8 cellular contexts compared by ENCODE assay signal in the genomic region with DNA sequence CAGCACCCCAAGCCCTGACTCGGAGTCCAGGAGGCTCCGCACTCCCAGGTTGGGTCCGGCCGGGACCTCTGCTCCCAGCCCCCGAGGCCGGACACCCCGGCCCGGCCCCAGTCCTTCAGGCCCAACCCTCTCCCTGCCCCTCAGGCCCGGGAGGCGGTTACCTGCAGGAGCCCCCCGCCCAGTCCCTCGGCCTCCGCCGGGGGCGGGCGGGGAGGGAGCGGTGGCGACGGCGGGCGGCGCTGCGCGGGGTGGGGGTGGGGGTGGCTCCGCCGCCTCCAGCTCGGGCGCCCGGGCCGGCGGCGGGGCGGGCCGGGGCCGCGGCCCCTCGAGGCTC. TPM values are rescaled to one million over a fixed set of nuclear protein-coding genes. Genes with fewer than 3 reads are reported as not detected.
DNase-seq lines count a peak whose midpoint lies in the region; ATAC-seq and TF ChIP-seq lines count a peak whose summit lies in the region.

No MANE protein-coding gene starts in this region.

- no peak for DNase-seq in activated CD4-positive, alpha-beta T cell treated with anti-CD3 and anti-CD28 coated beads for 36 hours
- DNase-seq in activated CD4-positive, alpha-beta T cell treated with anti-CD3 and anti-CD28 coated beads for 1 hour: no peak
- peak in 1 of 3 donors; percentile 19 for DNase-seq in effector memory CD4-positive, alpha-beta T cell
- DNase-seq in aorta (peak in 1 of 2 donors; percentile 79), NOMO-1 treated with dmso at 0.1 percent for 144 hours (lab: John Stamatoyannopoulos, UW; ENCODE audit: unreplicated experiment) (no peak)

- H3K9me3 ChIP-seq in effector memory CD4-positive, alpha-beta T cell (ENCODE audit: control insufficient read depth, low read length): no peaks in the 10 kb centered on the region
- H3K9me3 ChIP-seq in mucosa of stomach (ENCODE audit: control insufficient read depth, low read length) (no peaks in the 10 kb centered on the region), aorta (ENCODE audit: control insufficient read depth, low read length) (no peaks in the 10 kb centered on the region)

- no peak overlapping the region for H3K27ac Mint-ChIP-seq in activated CD4-positive, alpha-beta T cell treated with anti-CD3 and anti-CD28 coated beads for 36 hours

- H3K27me3 Mint-ChIP-seq in activated CD4-positive, alpha-beta T cell treated with anti-CD3 and anti-CD28 coated beads for 36 hours: no peaks in the 10 kb centered on the region

- ATAC-seq in activated CD4-positive, alpha-beta T cell treated with anti-CD3 and anti-CD28 coated beads for 36 hours: peak; percentile 59
- ATAC-seq in HG02981 (IDR thresholded peaks at IDR 0.05; ENCODE audit: unreplicated experiment): peak; percentile 25
- peak; percentile 39 for ATAC-seq in SK-N-SH treated with all-trans-retinoic acid at 6 μM for 48 hours
- ATAC-seq in aorta (ENCODE audit: low FRiP score): peak; percentile 53

- H3K36me3 ChIP-seq in effector memory CD4-positive, alpha-beta T cell (ENCODE audit: control insufficient read depth, insufficient read depth, low read length): no peaks in the 10 kb centered on the region
- H3K36me3 ChIP-seq in mucosa of stomach (ENCODE audit: control insufficient read depth, insufficient read depth, low read length): no peaks in the 10 kb centered on the region
- no peaks in the 10 kb centered on the region for H3K36me3 ChIP-seq in aorta (ENCODE audit: control insufficient read depth in 1 of 2, insufficient read depth in 2 of 2, low read length in 1 of 2)

- peak overlapping the region; percentile 97 for H3K4me3 ChIP-seq in effector memory CD4-positive, alpha-beta T cell (ENCODE audit: insufficient read depth, low read depth, low read length, poor library complexity, severe bottlenecking)
- H3K4me3 ChIP-seq in mucosa of stomach (ENCODE audit: low read length) (peak overlapping the region; percentile 64), aorta (ENCODE audit: low read length in 2 of 2) (peak overlapping the region; percentile 92 to 95)

- H3K36me3 Mint-ChIP-seq in activated CD4-positive, alpha-beta T cell treated with anti-CD3 and anti-CD28 coated beads for 36 hours (ENCODE audit: low read depth): peaks cover 7% of the 10 kb centered on the region

- peaks cover 36% of the 10 kb centered on the region for H3K4me1 Mint-ChIP-seq in activated CD4-positive, alpha-beta T cell treated with anti-CD3 and anti-CD28 coated beads for 36 hours

- WGBS in aorta, 2 donors: 1 to 3% methylated on average over 10 to 37 of the region's 37 CpGs

- H3K4me3 Mint-ChIP-seq in activated CD4-positive, alpha-beta T cell treated with anti-CD3 and anti-CD28 coated beads for 36 hours: peak overlapping the region; percentile 96

- POLR2A ChIA-PET in activated CD4-positive, alpha-beta T cell treated with anti-CD3 and anti-CD28 coated beads for 36 hours (lab: Charles Lee): no interaction called here

- CTCF ChIA-PET in activated CD4-positive, alpha-beta T cell treated with anti-CD3 and anti-CD28 coated beads for 36 hours (lab: Charles Lee): no interaction called here

- H3K27me3 ChIP-seq in effector memory CD4-positive, alpha-beta T cell (replicated peaks; ENCODE audit: control insufficient read depth, insufficient read depth, low read length, poor library complexity, severe bottlenecking): no peaks in the 10 kb centered on the region
- H3K27me3 ChIP-seq in mucosa of stomach (ENCODE audit: control insufficient read depth, insufficient read depth, low read length) (no peaks in the 10 kb centered on the region), aorta (ENCODE audit: control insufficient read depth in 1 of 2, insufficient read depth in 2 of 2, low read length in 1 of 2) (no peaks in the 10 kb centered on the region)

- H3K9me3 Mint-ChIP-seq in activated CD4-positive, alpha-beta T cell treated with anti-CD3 and anti-CD28 coated beads for 36 hours (ENCODE audit: low read depth): no peaks in the 10 kb centered on the region

- H3K4me1 ChIP-seq in effector memory CD4-positive, alpha-beta T cell (ENCODE audit: control insufficient read depth, insufficient read depth, low read length, poor library complexity, severe bottlenecking): peaks cover 13% of the 10 kb centered on the region
- H3K4me1 ChIP-seq in mucosa of stomach (ENCODE audit: control insufficient read depth, insufficient read depth, low read length) (peaks cover 38% of the 10 kb centered on the region), aorta (ENCODE audit: control insufficient read depth in 1 of 2, insufficient read depth in 2 of 2, low read length in 2 of 2) (no peaks in the 10 kb centered on the region)

- peak overlapping the region; percentile 84 for H3K9ac ChIP-seq in mucosa of stomach (ENCODE audit: low read length)

- intact Hi-C loops in activated CD4-positive, alpha-beta T cell treated with anti-CD3 and anti-CD28 coated beads for 36 hours (cut with DNase I, micrococcal nuclease): loop anchor here in 1 of 2 experiments (1.0 to 2.0 kb wide), 2 partner anchors 180 to 199 kb away; partner anchors contain the start of genes NAGA and NDUFA6
- intact Hi-C loops in aorta (cut with DNase I): loop anchor here in 1 of 2 donors (5.0 to 10.0 kb wide), 3 partner anchors 95 to 175 kb away; partner anchors contain the start of gene NDUFA6

- peak overlapping the region; percentile 86 for H3K27ac ChIP-seq in effector memory CD4-positive, alpha-beta T cell (ENCODE audit: insufficient read depth, low read length, poor library complexity, severe bottlenecking)
- peak overlapping the region in 1 of 2 donors; percentile 26 for H3K27ac ChIP-seq in aorta (ENCODE audit: low read depth in 1 of 2, low read length in 2 of 2)

TF ChIP-seq in SK-N-SH treated with all-trans-retinoic acid at 6 μM for 48 hours, 23 proteins besides CTCF, POLR2A, EP300 and RAD21:
- TF ChIP-seq GLIS3 (CRISPR knock-in tag; IDR thresholded peaks at IDR 0.05) (no peak), ZFP30 (CRISPR knock-in tag; IDR thresholded peaks at IDR 0.05) (no peak), ISL1 (CRISPR knock-in tag; IDR thresholded peaks at IDR 0.05) (no peak), PATZ1 (CRISPR knock-in tag; IDR thresholded peaks at IDR 0.05; ENCODE audit: borderline replicate concordance) (no peak), TCF4 (CRISPR knock-in tag; IDR thresholded peaks at IDR 0.05; ENCODE audit: borderline replicate concordance) (no peak), ARNTL (CRISPR knock-in tag; IDR thresholded peaks at IDR 0.05; ENCODE audit: borderline replicate concordance, low read depth) (no peak)
- TF ChIP-seq, protein P1, sequence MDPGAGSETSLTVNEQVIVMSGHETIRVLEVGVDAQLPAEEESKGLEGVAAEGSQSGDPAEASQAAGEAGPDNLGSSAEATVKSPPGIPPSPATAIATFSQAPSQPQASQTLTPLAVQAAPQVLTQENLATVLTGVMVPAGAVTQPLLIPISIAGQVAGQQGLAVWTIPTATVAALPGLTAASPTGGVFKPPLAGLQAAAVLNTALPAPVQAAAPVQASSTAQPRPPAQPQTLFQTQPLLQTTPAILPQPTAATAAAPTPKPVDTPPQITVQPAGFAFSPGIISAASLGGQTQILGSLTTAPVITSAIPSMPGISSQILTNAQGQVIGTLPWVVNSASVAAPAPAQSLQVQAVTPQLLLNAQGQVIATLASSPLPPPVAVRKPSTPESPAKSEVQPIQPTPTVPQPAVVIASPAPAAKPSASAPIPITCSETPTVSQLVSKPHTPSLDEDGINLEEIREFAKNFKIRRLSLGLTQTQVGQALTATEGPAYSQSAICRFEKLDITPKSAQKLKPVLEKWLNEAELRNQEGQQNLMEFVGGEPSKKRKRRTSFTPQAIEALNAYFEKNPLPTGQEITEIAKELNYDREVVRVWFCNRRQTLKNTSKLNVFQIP (CRISPR knock-in tag; IDR thresholded peaks at IDR 0.05; ENCODE audit: borderline replicate concordance, low read depth): no peak
TF ChIP-seq in SK-N-SH treated with all-trans-retinoic acid at 6 μM for 48 hours: peak in this region for 0.

RNA-seq across cellular contexts. Expression of gene TCF20, which starts 0.3 kb away (rescaled TPM):
- total RNA-seq in activated CD4-positive, alpha-beta T cell treated with anti-CD3 and anti-CD28 coated beads for 36 hours: 10 to 100 TPM; 64.1 to 68.3 TPM
- 10 to 100 TPM; 29.9 to 42.9 TPM for total RNA-seq in aorta
- polyA plus RNA-seq in aorta: 1 to 10 TPM; 6.1 to 6.9 TPM
